ENCODE assay signal across 21 cellular contexts in genomic region chr6:153368131-153368530, GRCh38.
A peak's percentile ranks its signal among the peaks of the same experiment; 100 is the strongest.
DNase-seq lines count a peak whose midpoint lies in the region; ATAC-seq, FAIRE-seq and TF ChIP-seq lines count a peak whose summit lies in the region.
"Had no signal": no experiment of that assay in that cellular context is flagged by ENCODE, and none has a peak within 500 bp of the region (broad histone marks: within the 10 kb centered on the region; RNA-seq: fewer than 3 reads in every experiment).

No MANE protein-coding gene starts in this region.

- TF ChIP-seq POLR2A in GM12892 (IDR thresholded peaks at IDR 0.05; ENCODE audit: low read depth, low read length) (no peak), thyroid gland (IDR thresholded peaks at IDR 0.05) (no peak)

- no peaks in the 10 kb centered on the region for H3K36me3 ChIP-seq in bronchial epithelial cell (ENCODE audit: control insufficient read depth, insufficient read depth, low read length)
- no peaks in the 10 kb centered on the region for H3K36me3 ChIP-seq in thyroid gland
- H3K36me3 ChIP-seq: BLaER1 treated with 17β-estradiol and CSF1 and Interleukin-3, amounts not matched to agents 10 nM and 100 nM had no signal

- H3K27ac ChIP-seq in thyroid gland: peak overlapping the region in 2 of 3 donors; percentile 69 to 76
- H3K27ac ChIP-seq: 22Rv1; A549; BLaER1 treated with 17β-estradiol and CSF1 and Interleukin-3, amounts not matched to agents 10 nM and 100 nM; C4-2B had no signal

- H3K9me3 ChIP-seq in thyroid gland: no peaks in the 10 kb centered on the region
- H3K9me3 ChIP-seq: A549; BLaER1 treated with 17β-estradiol and CSF1 and Interleukin-3, amounts not matched to agents 10 nM and 100 nM; Caco-2 had no signal

- H3K27me3 ChIP-seq in bronchial epithelial cell (ENCODE audit: control insufficient read depth, insufficient read depth, low read length) (no peaks in the 10 kb centered on the region), thyroid gland (no peaks in the 10 kb centered on the region)
- H3K27me3 ChIP-seq: BLaER1 treated with 17β-estradiol and CSF1 and Interleukin-3, amounts not matched to agents 10 nM and 100 nM had no signal

- intact Hi-C loops in thyroid gland (cut with DNase I): no loop called here

- H3K4me3 ChIP-seq in bronchial epithelial cell (ENCODE audit: low read depth, low read length) (no peak overlapping the region), thyroid gland (replicated peaks in 1 of 3) (no peak overlapping the region)
- H3K4me3 ChIP-seq: A549; BLaER1 treated with 17β-estradiol and CSF1 and Interleukin-3, amounts not matched to agents 10 nM and 100 nM had no signal

- FAIRE-seq in GM12892 (lab: Jason Lieb, UNC) (peak; percentile 17), bronchial epithelial cell (lab: Jason Lieb, UNC) (peak; percentile 40)
- FAIRE-seq: A549, D721Med, G401.6, GM12891, GM18507, GM19239 had no signal

- TF ChIP-seq CTCF in bronchial epithelial cell (IDR thresholded peaks at IDR 0.05; ENCODE audit: insufficient read depth, low read length, severe bottlenecking) (no peak), thyroid gland (IDR thresholded peaks at IDR 0.05) (no peak)

- WGBS in thyroid gland, 2 donors: 33 to 35% methylated on average over 5 of the region's 5 CpGs

- no peak for ATAC-seq in left lobe of liver
- no peak for ATAC-seq in GM19023 (IDR thresholded peaks at IDR 0.05; ENCODE audit: unreplicated experiment)
- ATAC-seq: A549; CD8-positive, alpha-beta T cell had no signal

- peaks cover 33 to 37% of the 10 kb centered on the region in 2 donors for H3K4me1 ChIP-seq in thyroid gland
- H3K4me1 ChIP-seq: A549; BLaER1 treated with 17β-estradiol and CSF1 and Interleukin-3, amounts not matched to agents 10 nM and 100 nM; Caco-2 had no signal

- DNase-seq in GM12892 (ENCODE audit: insufficient read length) (no peak), bronchial epithelial cell (ENCODE audit: low read depth) (no peak), thyroid gland (peak; percentile 65 to 68), left lobe of liver (ENCODE audit: low spot score) (no peak)
- DNase-seq: AML-193; Caco-2; Calu3; CD4-positive, alpha-beta T cell; CD8-positive, alpha-beta T cell; DMS79 treated with DMSO at 0.1 percent for 48 hours; GF-D8 had no signal

Comparison
In these comparisons a context has a peak if more than half of its experiments do, and no peak if none do; other contexts are left out.
1. DNase-seq: peak in thyroid gland (2 of 2); none in GM12892 (single experiment), bronchial epithelial cell (single experiment) and left lobe of liver (single experiment).